In the genomic region with DNA sequence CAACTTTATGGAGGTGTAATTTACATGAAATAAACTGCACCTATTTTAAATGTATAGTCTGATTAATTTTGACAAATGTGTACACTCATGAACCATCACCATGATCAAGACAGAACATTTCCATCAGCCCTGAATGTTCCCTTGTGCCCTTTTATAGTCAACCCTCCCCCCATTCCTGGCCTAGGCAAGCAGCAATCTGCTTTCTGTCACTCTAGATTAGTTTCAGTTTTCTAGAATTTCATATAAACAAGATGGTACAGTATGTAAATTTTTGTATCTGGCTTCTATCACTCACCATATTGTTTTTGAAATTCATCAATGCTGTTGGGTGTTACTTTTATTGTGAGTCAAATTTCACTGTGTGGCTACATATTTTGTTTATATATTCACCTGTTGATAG, we compare ENCODE assay signal across 17 cellular contexts.
"Had no signal": no experiment of that assay in that cellular context is flagged by ENCODE, and none has a peak within 500 bp of the region (broad histone marks: within the 10 kb centered on the region; RNA-seq: fewer than 3 reads in every experiment).

No MANE protein-coding gene starts in this region.

- H3K36me3 Mint-ChIP-seq: neural progenitor cell had no signal

- H3K4me3 Mint-ChIP-seq: neural progenitor cell had no signal

- ATAC-seq: esophagus mucosa; left lobe of liver; naive thymus-derived CD4-positive, alpha-beta T cell had no signal

- H3K4me2 ChIP-seq: neural progenitor cell had no signal

- H3K9me3 Mint-ChIP-seq: neural progenitor cell had no signal

- H3K36me3 ChIP-seq: neural progenitor cell, ovary, right atrium auricular region had no signal

- H3K9ac ChIP-seq: neural progenitor cell had no signal

- H3K4me3 ChIP-seq: neural progenitor cell, ovary, right atrium auricular region had no signal

- H3K4me1 Mint-ChIP-seq: neural progenitor cell had no signal

- H2AFZ ChIP-seq: neural progenitor cell had no signal

- H3K27ac Mint-ChIP-seq: neural progenitor cell had no signal

- H3K4me1 ChIP-seq: neural progenitor cell, right atrium auricular region had no signal

- H3K9me3 ChIP-seq: ovary, right atrium auricular region had no signal

- H3K27me3 ChIP-seq: neural progenitor cell, ovary had no signal

- H3K27ac ChIP-seq: neural progenitor cell, ovary, right atrium auricular region had no signal

- DNase-seq: cortex of kidney; effector memory CD4-positive, alpha-beta T cell; mammary epithelial cell; nucleus accumbens; ovary; small intestine; stimulated activated CD4-positive, alpha-beta T cell treated with anti-CD3 and anti-CD28 coated beads, Interleukin-12 subunit alpha, Interleukin-12 subunit beta, amount 100 ng/mL, for 4 hours; stimulated activated CD4-positive, alpha-beta T cell treated with anti-CD3 and anti-CD28 coated beads, Interleukin-2, amount 100 ng/mL, for 48 hours; stimulated activated naive CD4-positive, alpha-beta T cell treated with Interleukin-2 at 50 U/mL for 16 hours; trophoblast cell had no signal

- FAIRE-seq: endometrium, frontal cortex, small intestine had no signal
